In the genomic region with DNA sequence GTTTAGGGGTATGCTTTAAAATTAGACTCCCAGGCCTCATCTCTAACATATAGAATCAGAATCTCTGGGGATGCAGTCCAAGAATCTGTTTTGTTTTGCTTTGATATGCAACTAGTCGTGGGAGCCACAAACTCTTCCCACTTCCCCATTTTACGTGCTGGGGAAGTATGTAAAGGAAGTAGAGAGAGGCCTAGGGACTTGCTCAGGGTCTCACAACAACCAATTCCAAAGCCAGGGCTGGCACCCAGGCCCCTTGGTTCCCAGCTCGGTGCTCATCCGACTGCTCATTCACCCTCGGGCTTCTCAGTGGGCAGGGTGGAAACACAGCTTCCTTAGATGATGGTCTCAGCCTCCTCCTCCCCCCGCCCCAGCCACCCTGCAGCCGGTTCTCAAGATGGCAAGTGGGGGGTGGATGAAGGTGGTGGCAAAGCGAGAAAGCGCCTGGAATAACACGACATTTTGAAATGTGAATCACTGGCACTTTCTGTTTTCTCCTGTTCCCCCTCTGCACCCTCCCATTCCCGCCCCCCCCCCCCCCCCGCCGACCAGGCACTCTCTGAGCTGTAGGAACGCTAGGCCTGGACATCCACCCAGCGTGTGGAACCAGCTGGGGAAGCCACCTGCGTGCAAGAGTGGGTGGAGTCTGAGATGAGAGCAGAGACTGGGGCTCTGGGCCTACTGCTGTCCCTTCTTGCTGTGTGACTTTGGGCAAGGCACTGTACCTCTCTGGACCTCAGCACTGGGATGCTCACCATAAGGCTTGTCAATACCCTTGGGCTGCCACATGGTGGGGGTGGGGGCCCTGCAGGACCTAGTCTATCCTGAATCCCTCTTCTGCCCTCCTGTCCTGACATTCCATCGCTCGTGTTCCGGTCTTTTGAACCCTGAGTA, we compare ENCODE assay signal across 8 cellular contexts.
A peak's percentile ranks its signal among the peaks of the same experiment; 100 is the strongest.
DNase-seq lines count a peak whose midpoint lies in the region; ATAC-seq and TF ChIP-seq lines count a peak whose summit lies in the region.

No MANE protein-coding gene starts in this region.

- no peaks in the 10 kb centered on the region for H3K9me2 ChIP-seq in PC-3 (replicated peaks; ENCODE audit: low read length)

- H3K4me2 ChIP-seq in OCI-LY3 (ENCODE audit: low read length) (peak overlapping the region; percentile 77), PC-3 (ENCODE audit: low read length) (no peak overlapping the region)

- H3K9ac ChIP-seq in OCI-LY3 (ENCODE audit: low read length) (no peak overlapping the region), PC-3 (ENCODE audit: low read length) (no peak overlapping the region)

- H4K20me1 ChIP-seq in OCI-LY3 (ENCODE audit: insufficient read depth, low read length) = peaks cover 18% of the 10 kb centered on the region
- H4K20me1 ChIP-seq in PC-3 (ENCODE audit: low read length) = no peaks in the 10 kb centered on the region

- H3K36me3 ChIP-seq in OCI-LY3 (replicated peaks; ENCODE audit: low read depth, low read length) (no peaks in the 10 kb centered on the region), stomach (no peaks in the 10 kb centered on the region), PC-3 (ENCODE audit: low read depth, low read length) (no peaks in the 10 kb centered on the region), vagina (no peaks in the 10 kb centered on the region)

- H3K4me3 ChIP-seq in OCI-LY3 (ENCODE audit: low read length) = peak overlapping the region; percentile 65
- no peak overlapping the region for H3K4me3 ChIP-seq in stomach
- H3K4me3 ChIP-seq in PC-3 (ENCODE audit: low read length) = no peak overlapping the region
- no peak overlapping the region for H3K4me3 ChIP-seq in vagina

- H3K4me1 ChIP-seq in OCI-LY3 (ENCODE audit: low read length) = peaks cover 42% of the 10 kb centered on the region
- H3K4me1 ChIP-seq in stomach = peaks cover 0 to 41% (median 14%) of the 10 kb centered on the region in 4 donors
- no peaks in the 10 kb centered on the region for H3K4me1 ChIP-seq in PC-3 (ENCODE audit: insufficient read depth, low read length)
- peaks cover 9% of the 10 kb centered on the region for H3K4me1 ChIP-seq in vagina

- no peak for TF ChIP-seq EP300 in stomach (IDR thresholded peaks at IDR 0.05)

- H3F3A ChIP-seq in PC-3 (ENCODE audit: low read length, unreplicated experiment) = no peaks in the 10 kb centered on the region

- ATAC-seq in HG02571 (IDR thresholded peaks at IDR 0.05; ENCODE audit: unreplicated experiment) = peak; percentile 38
- ATAC-seq in PC-3 = no peak

- peaks cover 90% of the 10 kb centered on the region for H3K27me3 ChIP-seq in OCI-LY3 (ENCODE audit: low read depth, low read length)
- no peaks in the 10 kb centered on the region for H3K27me3 ChIP-seq in stomach
- no peaks in the 10 kb centered on the region for H3K27me3 ChIP-seq in PC-3 (ENCODE audit: low read length)
- H3K27me3 ChIP-seq in vagina = no peaks in the 10 kb centered on the region

- no peak for TF ChIP-seq POLR2A in stomach (IDR thresholded peaks at IDR 0.05)
- no peak for TF ChIP-seq POLR2A in vagina (IDR thresholded peaks at IDR 0.05)

- intact Hi-C loops in stomach (cut with DNase I; ENCODE audit: low total_unique reads) = no loop called here
- intact Hi-C loops in PC-3 (cut with micrococcal nuclease) = no loop called here
- intact Hi-C loops in vagina (cut with DNase I) = no loop called here

- TF ChIP-seq CTCF in GM13976 (IDR thresholded peaks at IDR 0.05; ENCODE audit: borderline replicate concordance, control extremely low read depth, extremely low read depth, insufficient read depth, missing control alignments) (no peak), OCI-LY3 (IDR thresholded peaks at IDR 0.05; ENCODE audit: low read depth, low read length) (no peak), stomach (IDR thresholded peaks at IDR 0.05) (no peak), PC-3 (conservative IDR thresholded peaks at IDR 0.05; ENCODE audit: low read depth, low read length) (no peak), vagina (IDR thresholded peaks at IDR 0.05) (no peak)

- DNase-seq in GM13976 (ENCODE audit: low spot score) (peak; percentile 77), mesenteric fat pad (ENCODE audit: low spot score) (peak; percentile 69), stomach (no peak), PC-3 (no peak), iPS-NIHi7 (ENCODE audit: extremely low spot score) (no peak), vagina (ENCODE audit: extremely low spot score in 2 of 2) (no peak)

- in situ Hi-C loops in GM13976 (cut with MboI; ENCODE audit: low sequenced_read_pairs, unreplicated experiment) = no loop called here

- WGBS in stomach, 5 donors = 73 to 81% (median 75%) methylated on average over 16 to 19 of the region's 19 CpGs

- POLR2A ChIA-PET in PC-3 (lab: Charles Lee; ENCODE audit: unreplicated experiment) = no interaction called here

- H3K9me3 ChIP-seq in OCI-LY3 (ENCODE audit: insufficient read depth, low read length) (no peaks in the 10 kb centered on the region), stomach (no peaks in the 10 kb centered on the region), PC-3 (ENCODE audit: low read length) (no peaks in the 10 kb centered on the region), vagina (no peaks in the 10 kb centered on the region)

- CTCF ChIA-PET in PC-3 (lab: Charles Lee) = no interaction called here

- no peak overlapping the region for H3K27ac ChIP-seq in OCI-LY3 (ENCODE audit: low read length)
- peak overlapping the region in 2 of 5 donors; percentile 50 to 68 for H3K27ac ChIP-seq in stomach
- no peak overlapping the region for H3K27ac ChIP-seq in PC-3 (ENCODE audit: low read length)
- H3K27ac ChIP-seq in vagina = no peak overlapping the region

- H2AFZ ChIP-seq in OCI-LY3 (ENCODE audit: low read depth, low read length) (no peak overlapping the region), PC-3 (ENCODE audit: low read length) (no peak overlapping the region)

- H3K79me2 ChIP-seq in OCI-LY3 (ENCODE audit: low read length) (no peaks in the 10 kb centered on the region), PC-3 (ENCODE audit: low read length) (no peaks in the 10 kb centered on the region)

- BruUV-seq in PC-3 (replicated peaks; lab: Mats Ljungman, UMichigan) = no TSS peak

Comparison
In these comparisons a context has a peak if more than half of its experiments do, and no peak if none do; other contexts are left out.
1. DNase-seq: peak in GM13976 (single experiment) and mesenteric fat pad (single experiment); none in stomach (single experiment), PC-3 (single experiment), iPS-NIHi7 (single experiment) and vagina (0 of 2).